22 cellular contexts compared by ENCODE assay signal in genomic region chr6:99432877-99433276, GRCh38. TPM values are rescaled to one million over a fixed set of nuclear protein-coding genes. Genes with fewer than 3 reads are reported as not detected.
DNase-seq lines count a peak whose midpoint lies in the region; ATAC-seq, FAIRE-seq and TF ChIP-seq lines count a peak whose summit lies in the region.
"Had no signal": no experiment of that assay in that cellular context is flagged by ENCODE, and none has a peak within 500 bp of the region (broad histone marks: within the 10 kb centered on the region; RNA-seq: fewer than 3 reads in every experiment).

No MANE protein-coding gene starts in this region.

- H3K27ac ChIP-seq in neuronal stem cell (replicated peaks; ENCODE audit: low read length) (no peak overlapping the region), heart right ventricle (no peak overlapping the region)

- no peak overlapping the region for H3K23ac ChIP-seq in neuronal stem cell (ENCODE audit: low read depth, low read length, poor library complexity)

- no peak for TF ChIP-seq CTCF in heart right ventricle (IDR thresholded peaks at IDR 0.05)

- H2AK5ac ChIP-seq in neuronal stem cell (ENCODE audit: low read depth, low read length) = no peak overlapping the region

- H3K4me1 ChIP-seq in neuronal stem cell (ENCODE audit: control insufficient read depth in 2 of 2, insufficient read depth in 1 of 2, low read depth in 1 of 2, low read length in 2 of 2) (peaks cover 1 to 6% of the 10 kb centered on the region in 2 donors), heart right ventricle (peaks cover 0 to 12% (median 2%) of the 10 kb centered on the region in 9 donors)

- H3K4me2 ChIP-seq in neuronal stem cell (ENCODE audit: insufficient read depth, low read length, poor library complexity, severe bottlenecking) = no peak overlapping the region

- H3K9me3 ChIP-seq in neuronal stem cell (replicated peaks in 1 of 2; ENCODE audit: control insufficient read depth in 2 of 2, insufficient read depth in 1 of 2, low read depth in 1 of 2, low read length in 2 of 2) (no peaks in the 10 kb centered on the region), T-helper 17 cell (ENCODE audit: control insufficient read depth, low read length, poor library complexity, severe bottlenecking) (no peaks in the 10 kb centered on the region), heart right ventricle (no peaks in the 10 kb centered on the region)

- H3K27ac Mint-ChIP-seq in T-helper 17 cell = no peak overlapping the region
- H3K27ac Mint-ChIP-seq: B cell had no signal

- ATAC-seq in T-helper 17 cell = no peak
- no peak for ATAC-seq in heart right ventricle
- ATAC-seq: HCT116, K562, Panc1, SK-N-SH treated with all-trans-retinoic acid at 6 μM for 48 hours had no signal

- H3K14ac ChIP-seq in neuronal stem cell (ENCODE audit: low read length) = no peak overlapping the region

- no peak overlapping the region for H2BK12ac ChIP-seq in neuronal stem cell (ENCODE audit: low read length)

- H4K8ac ChIP-seq in neuronal stem cell (ENCODE audit: low read depth, low read length) = no peak overlapping the region

- H2BK120ac ChIP-seq in neuronal stem cell (ENCODE audit: low read depth, low read length) = no peak overlapping the region

- H3K27me3 ChIP-seq in neuronal stem cell (ENCODE audit: control insufficient read depth in 3 of 3, insufficient read depth in 3 of 3, low read depth in 1 of 3, low read length in 3 of 3) (no peaks in the 10 kb centered on the region), heart right ventricle (no peaks in the 10 kb centered on the region)

- H3K18ac ChIP-seq in neuronal stem cell (ENCODE audit: low read length) = no peak overlapping the region

- H3K9ac ChIP-seq in neuronal stem cell (ENCODE audit: low read depth, low read length, poor library complexity) = no peak overlapping the region

- H3K36me3 ChIP-seq in neuronal stem cell (replicated peaks in 1 of 2; ENCODE audit: control insufficient read depth in 2 of 2, insufficient read depth in 2 of 2, low read length in 2 of 2) (peaks cover 0 to 38% of the 10 kb centered on the region in 2 donors), heart right ventricle (peaks cover 0 to 53% (median 6%) of the 10 kb centered on the region in 9 donors)

- peak; percentile 82 for FAIRE-seq in RCC 7860 (lab: Jason Lieb, UNC)
- FAIRE-seq: GM12891, H1, K562 had no signal

- H3K4me3 ChIP-seq in neuronal stem cell (ENCODE audit: low read length in 2 of 2) = no peak overlapping the region
- no peak overlapping the region for H3K4me3 ChIP-seq in heart right ventricle
- H3K4me3 ChIP-seq: K562 had no signal

- WGBS in neuronal stem cell (ENCODE audit: extremely low coverage in 2 of 2, insufficient read length in 2 of 2, insufficient replicate concordance in 1 of 2), 2 donors = no CpG with 5 or more reads among the region's 2 CpGs
- WGBS in heart right ventricle, 2 donors = 90 to 92% methylated on average over 2 of the region's 2 CpGs

- H3K36me3 Mint-ChIP-seq in T-helper 17 cell (ENCODE audit: low read depth) = no peaks in the 10 kb centered on the region

- intact Hi-C loops in heart right ventricle (cut with DNase I) = loop anchor here in 2 of 10 donors (10.0 kb wide), 2 partner anchors 72 to 82 kb away; partner anchors contain the start of gene USP45 (in 1 of the 2)

- H3K27me3 Mint-ChIP-seq in T-helper 17 cell = no peaks in the 10 kb centered on the region
- H3K27me3 Mint-ChIP-seq: B cell had no signal

- no peaks in the 10 kb centered on the region for H3K79me1 ChIP-seq in neuronal stem cell (ENCODE audit: low read depth, low read length)

- H3K4me3 Mint-ChIP-seq in T-helper 17 cell = no peak overlapping the region
- H3K4me3 Mint-ChIP-seq: B cell had no signal

- H3K4me1 Mint-ChIP-seq in T-helper 17 cell = peaks cover 3% of the 10 kb centered on the region

- H2BK15ac ChIP-seq in neuronal stem cell (ENCODE audit: low read length) = no peak overlapping the region

- DNase-seq in Daoy (ENCODE audit: low read depth) (peak; percentile 5), RCC 7860 (ENCODE audit: low spot score) (peak; percentile 38), kidney glomerular epithelial cell (lab: John Stamatoyannopoulos, UW) (peak; percentile 54), neuronal stem cell (ENCODE audit: low spot score) (peak; percentile 36), foreskin melanocyte (no peak), T-helper 17 cell (no peak), NOMO-1 (lab: John Stamatoyannopoulos, UW; ENCODE audit: unreplicated experiment in 2 of 2) (no peak), heart right ventricle (no peak)
- DNase-seq: DMS79, MM.1S, NCI-H1048, NCI-H1436, NCI-H187 treated with DMSO at 0.1 percent for 48 hours, NCI-H2107, NCI-H748 treated with DMSO at 0.1 percent for 48 hours had no signal

- H2BK5ac ChIP-seq in neuronal stem cell (ENCODE audit: low read length) = no peak overlapping the region

- no peak overlapping the region for H3K4ac ChIP-seq in neuronal stem cell (ENCODE audit: low read length)

- H2AFZ ChIP-seq in neuronal stem cell (ENCODE audit: low read length) = no peak overlapping the region

- H4K91ac ChIP-seq in neuronal stem cell (ENCODE audit: low read depth, low read length, poor library complexity) = no peak overlapping the region

RNA-seq across cellular contexts. Expression of gene PNISR, which starts 7.8 kb away (rescaled TPM):
- 28.5 and 43.5 TPM in 2 replicates for total RNA-seq in Daoy (2014; rRNA removed; shearing (Covaris generic))
- 343 TPM for polyA plus RNA-seq in neuronal stem cell (2013, experiment 1 of 2)
- polyA plus RNA-seq in neuronal stem cell (2013, experiment 2 of 2) = 349 TPM
- total RNA-seq in T-helper 17 cell = 100 to 1,000 TPM; 266 to 276 TPM
- 10 to 100 TPM; 36.9 to 62.6 (median 50.1) TPM for total RNA-seq in heart right ventricle
- polyA plus RNA-seq in heart right ventricle = 100 to 1,000 TPM in 1 of 2 donors, 10 to 100 TPM in 1; 17.8 to 105 TPM

RNA-seq across cellular contexts. Expression of gene COQ3, which starts 38.9 kb away (rescaled TPM):
- 12.9 and 27.3 TPM in 2 replicates for total RNA-seq in Daoy (2014; rRNA removed; shearing (Covaris generic))
- polyA plus RNA-seq in neuronal stem cell (2013, experiment 1 of 2) = 11.6 TPM
- polyA plus RNA-seq in neuronal stem cell (2013, experiment 2 of 2) = 11.0 TPM
- total RNA-seq in T-helper 17 cell (1 to 10 TPM; 1.0 to 1.7 TPM), heart right ventricle (10 to 100 TPM; 22.4 to 41.5 (median 33.4) TPM)
- polyA plus RNA-seq in heart right ventricle = 10 to 100 TPM; 28.9 to 35.5 TPM

Comparison
In these comparisons a context has a peak if more than half of its experiments do, and no peak if none do; other contexts are left out.
1. DNase-seq: peak in Daoy (single experiment), RCC 7860 (single experiment), kidney glomerular epithelial cell (single experiment) and neuronal stem cell (single experiment); none in foreskin melanocyte (single experiment), T-helper 17 cell (0 of 3), NOMO-1 (0 of 2) and heart right ventricle (0 of 2).